Comparison of ENCODE assay signal across 15 cellular contexts in the genomic region with DNA sequence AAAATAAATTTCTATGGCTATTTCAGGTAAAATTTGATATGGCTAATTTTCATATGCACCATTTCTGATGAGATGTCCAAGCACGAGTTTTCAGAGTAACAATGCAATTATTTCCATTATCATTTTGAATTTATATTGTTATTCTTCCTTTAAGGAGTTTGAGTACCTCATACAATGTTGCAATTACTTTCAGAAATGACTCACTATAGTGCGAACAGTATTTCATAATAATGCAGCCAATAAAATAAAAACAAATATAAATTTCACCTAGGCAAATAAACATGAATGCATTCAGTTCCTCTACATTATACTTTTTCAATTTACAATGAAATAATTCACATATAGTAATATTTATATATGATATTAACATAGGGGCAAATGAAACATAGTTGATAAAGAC.
DNase-seq lines count a peak whose midpoint lies in the region; ATAC-seq, FAIRE-seq and TF ChIP-seq lines count a peak whose summit lies in the region.
"Had no signal": no experiment of that assay in that cellular context is flagged by ENCODE, and none has a peak within 500 bp of the region (broad histone marks: within the 10 kb centered on the region; RNA-seq: fewer than 3 reads in every experiment).

No MANE protein-coding gene starts in this region.

- no peak overlapping the region for H3K4me3 ChIP-seq in A549
- H3K4me3 ChIP-seq: gastroesophageal sphincter had no signal

- ATAC-seq in A549 (no peak), GM19324 (IDR thresholded peaks at IDR 0.05; ENCODE audit: low FRiP score, unreplicated experiment) (no peak)
- ATAC-seq: gastroesophageal sphincter had no signal

- WGBS in A549 (ENCODE audit: missing lambda C conversion rate): 7% methylated on average over 2 of the region's 2 CpGs

- CTCF ChIA-PET in A549 (lab: Yijun Ruan, JAX) (no interaction called here), RWPE1 (lab: Yijun Ruan, JAX) (no interaction called here)

- no peak for TF ChIP-seq EP300 in A549 (IDR thresholded peaks at IDR 0.05)

- no peak for TF ChIP-seq POLR2A in A549 (IDR thresholded peaks at IDR 0.05; ENCODE audit: low read length)

- peak; percentile 61 for FAIRE-seq in A549 (lab: Jason Lieb, UNC)
- FAIRE-seq: G401.6 had no signal

- peaks cover 36% of the 10 kb centered on the region for H3K4me1 ChIP-seq in A549
- H3K4me1 ChIP-seq: Caco-2, gastroesophageal sphincter had no signal

- H3K4me2 ChIP-seq in A549: peak overlapping the region; percentile 55

- TF ChIP-seq RAD21 in A549 (conservative IDR thresholded peaks at IDR 0.05 in 1 of 2, IDR thresholded peaks at IDR 0.05 in 1 of 2): no peak

- TF ChIP-seq CTCF in A549 (IDR thresholded peaks at IDR 0.05) (no peak), RWPE1 (conservative IDR thresholded peaks at IDR 0.05; ENCODE audit: low read depth) (no peak)

- POLR2A ChIA-PET in A549 (lab: Yijun Ruan, JAX) (no interaction called here), RWPE1 (lab: Yijun Ruan, JAX; ENCODE audit: low non-redundant PET) (no interaction called here)

- no peaks in the 10 kb centered on the region for H3K9me3 ChIP-seq in A549
- H3K9me3 ChIP-seq: Caco-2, gastroesophageal sphincter had no signal

- H3K27ac ChIP-seq in A549 (no peak overlapping the region; a peak in 1 of 6 replicates), RWPE1 (no peak overlapping the region), epithelial cell of prostate (peak overlapping the region; percentile 60)
- H3K27ac ChIP-seq: brain microvascular endothelial cell, gastroesophageal sphincter had no signal

- DNase-seq in A549 (ENCODE audit: low read depth in 1 of 2, low spot score in 1 of 2): peak in 1 of 2 experiments; percentile 9
- peak; percentile 21 for DNase-seq in CD1c-positive myeloid dendritic cell (ENCODE audit: extremely low spot score)
- DNase-seq in RWPE1 (ENCODE audit: low spot score): peak; percentile 5
- DNase-seq in epithelial cell of prostate (ENCODE audit: low read depth, low spot score): no peak
- DNase-seq in NCI-H748 (lab: John Stamatoyannopoulos, UW; ENCODE audit: unreplicated experiment): no peak
- DNase-seq in SKM-1 treated with dmso at 0.1 percent for 144 hours (lab: John Stamatoyannopoulos, UW; ENCODE audit: unreplicated experiment): no peak
- DNase-seq in cerebellum (ENCODE audit: low spot score): no peak
- DNase-seq: activated B cell treated with CpG ODN at 0.5 μM for 24 hours; brain microvascular endothelial cell; Caco-2; effector memory CD4-positive, alpha-beta T cell; NCI-H2227 treated with DMSO at 0.1 percent for 48 hours had no signal

TF ChIP-seq in A549, 52 proteins besides CTCF, POLR2A, EP300 and RAD21:
- TF ChIP-seq FOSL2 (IDR thresholded peaks at IDR 0.05) (peak; percentile 69; the same call in 1 of the 2 replicates), FOSL2 (CRISPR knock-in tag; IDR thresholded peaks at IDR 0.05) (peak; percentile 83), JUNB (IDR thresholded peaks at IDR 0.05) (peak; percentile 64), CEBPB (IDR thresholded peaks at IDR 0.05) (peak; percentile 80 to 89), HOXA7 (CRISPR knock-in tag; IDR thresholded peaks at IDR 0.05) (no peak), HEYL (CRISPR knock-in tag; IDR thresholded peaks at IDR 0.05) (no peak), MYC (IDR thresholded peaks at IDR 0.05; ENCODE audit: borderline replicate concordance, low read length) (no peak), MAZ (IDR thresholded peaks at IDR 0.05; ENCODE audit: borderline replicate concordance, low read depth, low read length) (no peak), EHF (CRISPR knock-in tag; IDR thresholded peaks at IDR 0.05) (no peak), BHLHE40 (IDR thresholded peaks at IDR 0.05; ENCODE audit: low read depth, low read length) (no peak), RCOR1 (IDR thresholded peaks at IDR 0.05; ENCODE audit: low read depth, low read length) (no peak), CBX8 (IDR thresholded peaks at IDR 0.05) (no peak), RARB (CRISPR knock-in tag; IDR thresholded peaks at IDR 0.05) (no peak)
- TF ChIP-seq, protein P1, sequence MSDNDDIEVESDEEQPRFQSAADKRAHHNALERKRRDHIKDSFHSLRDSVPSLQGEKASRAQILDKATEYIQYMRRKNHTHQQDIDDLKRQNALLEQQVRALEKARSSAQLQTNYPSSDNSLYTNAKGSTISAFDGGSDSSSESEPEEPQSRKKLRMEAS (IDR thresholded peaks at IDR 0.05): no peak
- TF ChIP-seq, protein P2, sequence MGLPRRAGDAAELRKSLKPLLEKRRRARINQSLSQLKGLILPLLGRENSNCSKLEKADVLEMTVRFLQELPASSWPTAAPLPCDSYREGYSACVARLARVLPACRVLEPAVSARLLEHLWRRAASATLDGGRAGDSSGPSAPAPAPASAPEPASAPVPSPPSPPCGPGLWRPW (IDR thresholded peaks at IDR 0.05): peak; percentile 72; the same call in 1 of the 2 replicates

Comparison
In these comparisons a context has a peak if more than half of its experiments do, and no peak if none do; other contexts are left out.
1. DNase-seq: peak in CD1c-positive myeloid dendritic cell (single experiment) and RWPE1 (single experiment); none in epithelial cell of prostate (single experiment), NCI-H748 (single experiment), SKM-1 treated with dmso at 0.1 percent for 144 hours (single experiment) and cerebellum (single experiment).